In genomic region chr7:18521945-18522566, GRCh38 we compare ENCODE assay signal across 11 cellular contexts. TPM values are rescaled to one million over a fixed set of nuclear protein-coding genes. Genes with fewer than 3 reads are reported as not detected.
DNase-seq lines count a peak whose midpoint lies in the region; ATAC-seq and TF ChIP-seq lines count a peak whose summit lies in the region.
"Had no signal": no experiment of that assay in that cellular context is flagged by ENCODE, and none has a peak within 500 bp of the region (broad histone marks: within the 10 kb centered on the region; RNA-seq: fewer than 3 reads in every experiment).

No MANE protein-coding gene starts in this region.

- intact Hi-C loops in activated T-helper 2 cell treated with anti-CD3 and anti-CD28 coated beads, Interferon-gamma antibody, Interleukin-2, Interleukin-4, amounts not matched to agents 10 μg/mL and 5 μg/mL and 100 μg/mL, durations not matched to agents 14 hours and 24 hours and 36 hours (cut with micrococcal nuclease) = loop anchor here (1.0 kb wide), 1 partner anchor 16 kb away; no protein-coding TSS in a partner anchor
- intact Hi-C loops in left ventricle myocardium superior (cut with micrococcal nuclease) = no loop called here

- no peaks in the 10 kb centered on the region for H3K9me3 ChIP-seq in DOHH2 (ENCODE audit: control insufficient read depth, insufficient read depth, low read length)

- H3K27ac ChIP-seq in DOHH2 (ENCODE audit: low read depth, low read length) = peak overlapping the region; percentile 95

- H3F3A ChIP-seq in DOHH2 (ENCODE audit: control insufficient read depth, insufficient read depth) = peaks cover 60% of the 10 kb centered on the region

- no peaks in the 10 kb centered on the region for H3K9me2 ChIP-seq in DOHH2 (replicated peaks; ENCODE audit: control insufficient read depth, low read length)

- peaks cover 71% of the 10 kb centered on the region for H3K79me2 ChIP-seq in DOHH2 (ENCODE audit: control insufficient read depth, low read length)

- H3K4me1 Mint-ChIP-seq in activated T-helper 2 cell treated with anti-CD3 and anti-CD28 coated beads, Interferon-gamma antibody, Interleukin-2, Interleukin-4, amounts not matched to agents 10 μg/mL and 5 μg/mL and 100 μg/mL, durations not matched to agents 14 hours and 24 hours and 36 hours (ENCODE audit: low read depth) = no peaks in the 10 kb centered on the region
- peaks cover 5% of the 10 kb centered on the region for H3K4me1 Mint-ChIP-seq in type B pancreatic cell (ENCODE audit: unreplicated experiment)

- H3K4me3 ChIP-seq in DOHH2 (ENCODE audit: low read length) = peak overlapping the region; percentile 70

- peaks cover 98% of the 10 kb centered on the region for H3K4me1 ChIP-seq in DOHH2 (ENCODE audit: control insufficient read depth, low read length)

- H3K27ac Mint-ChIP-seq in activated T-helper 2 cell treated with anti-CD3 and anti-CD28 coated beads, Interferon-gamma antibody, Interleukin-2, Interleukin-4, amounts not matched to agents 10 μg/mL and 5 μg/mL and 100 μg/mL, durations not matched to agents 14 hours and 24 hours and 36 hours = peak overlapping the region; percentile 73
- no peak overlapping the region for H3K27ac Mint-ChIP-seq in type B pancreatic cell
- H3K27ac Mint-ChIP-seq: CD8-positive, alpha-beta memory T cell had no signal

- TF ChIP-seq CTCF in DOHH2 (IDR thresholded peaks at IDR 0.05; ENCODE audit: low read depth, low read length, poor library complexity, severe bottlenecking) (no peak), type B pancreatic cell (conservative IDR thresholded peaks at IDR 0.05) (no peak)

- H3K27me3 Mint-ChIP-seq in activated T-helper 2 cell treated with anti-CD3 and anti-CD28 coated beads, Interferon-gamma antibody, Interleukin-2, Interleukin-4, amounts not matched to agents 10 μg/mL and 5 μg/mL and 100 μg/mL, durations not matched to agents 14 hours and 24 hours and 36 hours (ENCODE audit: low read depth) = no peaks in the 10 kb centered on the region
- H3K27me3 Mint-ChIP-seq in type B pancreatic cell = no peaks in the 10 kb centered on the region
- H3K27me3 Mint-ChIP-seq: CD8-positive, alpha-beta memory T cell had no signal

- no peaks in the 10 kb centered on the region for H3K27me3 ChIP-seq in DOHH2 (ENCODE audit: control insufficient read depth, low read length)

- H3K4me3 Mint-ChIP-seq in activated T-helper 2 cell treated with anti-CD3 and anti-CD28 coated beads, Interferon-gamma antibody, Interleukin-2, Interleukin-4, amounts not matched to agents 10 μg/mL and 5 μg/mL and 100 μg/mL, durations not matched to agents 14 hours and 24 hours and 36 hours (ENCODE audit: low read depth) = no peak overlapping the region
- no peak overlapping the region for H3K4me3 Mint-ChIP-seq in type B pancreatic cell
- H3K4me3 Mint-ChIP-seq: CD8-positive, alpha-beta memory T cell had no signal

- H3K4me2 ChIP-seq in DOHH2 (ENCODE audit: low read length) = peak overlapping the region; percentile 80

- no peaks in the 10 kb centered on the region for H3K36me3 Mint-ChIP-seq in activated T-helper 2 cell treated with anti-CD3 and anti-CD28 coated beads, Interferon-gamma antibody, Interleukin-2, Interleukin-4, amounts not matched to agents 10 μg/mL and 5 μg/mL and 100 μg/mL, durations not matched to agents 14 hours and 24 hours and 36 hours (ENCODE audit: low read depth)
- no peaks in the 10 kb centered on the region for H3K36me3 Mint-ChIP-seq in type B pancreatic cell
- H3K36me3 Mint-ChIP-seq: CD8-positive, alpha-beta memory T cell had no signal

- no peak for DNase-seq in activated T-helper 2 cell treated with anti-CD3 and anti-CD28 coated beads, Interferon-gamma antibody, Interleukin-2, Interleukin-4, amounts not matched to agents 10 μg/mL and 5 μg/mL and 100 μg/mL, durations not matched to agents 14 hours and 24 hours and 36 hours (ENCODE audit: low spot score)
- DNase-seq in type B pancreatic cell (ENCODE audit: extremely low spot score, unreplicated experiment) (no peak), left ventricle myocardium superior (no peak), ureter (ENCODE audit: low spot score) (no peak), amniotic stem cell (lab: John Stamatoyannopoulos, UW) (no peak)
- DNase-seq: caudate nucleus had no signal

- peaks cover 17% of the 10 kb centered on the region; the same call in 1 of the 2 replicates for H3K36me3 ChIP-seq in DOHH2 (ENCODE audit: control insufficient read depth, low read length)

- no peaks in the 10 kb centered on the region for H4K20me1 ChIP-seq in DOHH2 (ENCODE audit: control insufficient read depth, insufficient read depth, low read depth, low read length)

- H3K9me3 Mint-ChIP-seq in activated T-helper 2 cell treated with anti-CD3 and anti-CD28 coated beads, Interferon-gamma antibody, Interleukin-2, Interleukin-4, amounts not matched to agents 10 μg/mL and 5 μg/mL and 100 μg/mL, durations not matched to agents 14 hours and 24 hours and 36 hours = no peaks in the 10 kb centered on the region
- no peaks in the 10 kb centered on the region for H3K9me3 Mint-ChIP-seq in type B pancreatic cell
- H3K9me3 Mint-ChIP-seq: CD8-positive, alpha-beta memory T cell had no signal

- ATAC-seq in GM19372 (IDR thresholded peaks at IDR 0.05; ENCODE audit: low read depth, unreplicated experiment) (peak; percentile 44), HG03139 (IDR thresholded peaks at IDR 0.05; ENCODE audit: unreplicated experiment) (peak; percentile 62), left ventricle myocardium superior (no peak)
- ATAC-seq: HCT116 had no signal

RNA-seq across cellular contexts. Expression of gene HDAC9, which starts 26.5 kb away (rescaled TPM):
- 0.48 and 0.52 TPM in 2 replicates for total RNA-seq in activated T-helper 2 cell treated with anti-CD3 and anti-CD28 coated beads, Interferon-gamma antibody, Interleukin-2, Interleukin-4, amounts not matched to agents 10 μg/mL and 5 μg/mL and 100 μg/mL, durations not matched to agents 14 hours and 24 hours and 36 hours
- total RNA-seq in type B pancreatic cell (ENCODE audit: low replicate concordance) (6.8 and 8.9 TPM in 2 replicates), left ventricle myocardium superior (30.7 TPM), ureter (20.0 TPM)
